21 cellular contexts compared by ENCODE assay signal in genomic region chr11:47101452-47101851, GRCh38.
"Had no signal": no experiment of that assay in that cellular context is flagged by ENCODE, and none has a peak within 500 bp of the region (broad histone marks: within the 10 kb centered on the region; RNA-seq: fewer than 3 reads in every experiment).

No MANE protein-coding gene starts in this region.

- H3K36me3 Mint-ChIP-seq: stimulated activated effector memory CD8-positive, alpha-beta T cell treated with anti-CD3 and anti-CD28 coated beads, Interleukin-12 subunit alpha, Interleukin-12 subunit beta, amount 100 ng/mL, for 72 hours had no signal

- ATAC-seq: activated CD8-positive, alpha-beta T cell treated with anti-CD3 and anti-CD28 coated beads, Interleukin-2, amount 10 ng/mL, durations not matched to agents 7 days and 5 days; body of pancreas; left colon; lower lobe of right lung; pancreas; stimulated activated effector memory CD8-positive, alpha-beta T cell treated with anti-CD3 and anti-CD28 coated beads, Interleukin-12 subunit alpha, Interleukin-12 subunit beta, amount 100 ng/mL, for 72 hours; upper lobe of right lung had no signal

- H3K4me3 ChIP-seq: body of pancreas, coronary artery, esophagus squamous epithelium, lower lobe of right lung, pancreas, thoracic aorta, upper lobe of right lung had no signal

- H3K27ac ChIP-seq: body of pancreas, coronary artery, esophagus squamous epithelium, lower lobe of right lung, pancreas, thoracic aorta, upper lobe of right lung had no signal

- H3K27me3 Mint-ChIP-seq: activated CD4-positive, alpha-beta T cell treated with anti-CD3 and anti-CD28 coated beads, Interleukin-2, amount 10 ng/mL, durations not matched to agents 24 days and 14 days; activated naive CD8-positive, alpha-beta T cell had no signal

- H3K4me1 Mint-ChIP-seq: stimulated activated effector memory CD8-positive, alpha-beta T cell treated with anti-CD3 and anti-CD28 coated beads, Interleukin-12 subunit alpha, Interleukin-12 subunit beta, amount 100 ng/mL, for 72 hours had no signal

- H3K9me3 ChIP-seq: body of pancreas, esophagus squamous epithelium, lower lobe of right lung, pancreas, thoracic aorta, upper lobe of right lung had no signal

- DNase-seq: activated CD4-positive, alpha-beta T cell treated with anti-CD3 and anti-CD28 coated beads, Interleukin-2, amount 10 ng/mL, durations not matched to agents 24 days and 14 days; activated CD4-positive, CD25-positive, alpha-beta regulatory T cell; activated CD8-positive, alpha-beta memory T cell treated with anti-CD3 and anti-CD28 coated beads, Interleukin-2, amount 50 U/mL, for 48 hours; activated CD8-positive, alpha-beta T cell treated with anti-CD3 and anti-CD28 coated beads, Interleukin-2, amount 10 ng/mL, durations not matched to agents 7 days and 5 days; activated gamma-delta T cell treated with Interleukin-2 at 50 U/mL for 16 hours; amygdala; body of pancreas; central memory CD4-positive, alpha-beta T cell; effector CD4-positive, alpha-beta T cell; esophagus squamous epithelium; left colon; lower lobe of right lung; midbrain; pancreas; stimulated activated CD4-positive, alpha-beta T cell treated with anti-CD3 and anti-CD28 coated beads, Interleukin-12 subunit alpha, Interleukin-12 subunit beta, amount 100 ng/mL, for 4 hours; T-helper 2 cell; upper lobe of right lung had no signal

- H3K27ac Mint-ChIP-seq: activated CD4-positive, alpha-beta T cell treated with anti-CD3 and anti-CD28 coated beads, Interleukin-2, amount 10 ng/mL, durations not matched to agents 24 days and 14 days; activated CD8-positive, alpha-beta T cell treated with anti-CD3 and anti-CD28 coated beads, Interleukin-2, amount 10 ng/mL, durations not matched to agents 7 days and 5 days; activated naive CD8-positive, alpha-beta T cell; stimulated activated effector memory CD8-positive, alpha-beta T cell treated with anti-CD3 and anti-CD28 coated beads, Interleukin-12 subunit alpha, Interleukin-12 subunit beta, amount 100 ng/mL, for 72 hours had no signal

- H3K36me3 ChIP-seq: esophagus squamous epithelium, lower lobe of right lung, pancreas, thoracic aorta, upper lobe of right lung had no signal

- H3K9me3 Mint-ChIP-seq: activated CD4-positive, alpha-beta T cell treated with anti-CD3 and anti-CD28 coated beads, Interleukin-2, amount 10 ng/mL, durations not matched to agents 24 days and 14 days; stimulated activated effector memory CD8-positive, alpha-beta T cell treated with anti-CD3 and anti-CD28 coated beads, Interleukin-12 subunit alpha, Interleukin-12 subunit beta, amount 100 ng/mL, for 72 hours had no signal

- H3K27me3 ChIP-seq: body of pancreas, esophagus squamous epithelium, pancreas, upper lobe of right lung had no signal

- H3K4me3 Mint-ChIP-seq: activated CD4-positive, alpha-beta T cell treated with anti-CD3 and anti-CD28 coated beads, Interleukin-2, amount 10 ng/mL, durations not matched to agents 24 days and 14 days; activated CD8-positive, alpha-beta T cell treated with anti-CD3 and anti-CD28 coated beads, Interleukin-2, amount 10 ng/mL, durations not matched to agents 7 days and 5 days; activated naive CD8-positive, alpha-beta T cell; stimulated activated effector memory CD8-positive, alpha-beta T cell treated with anti-CD3 and anti-CD28 coated beads, Interleukin-12 subunit alpha, Interleukin-12 subunit beta, amount 100 ng/mL, for 72 hours had no signal
